1 cellular context compared by ENCODE assay signal in genomic region chr1:11650331-11650991, GRCh38.
A peak's percentile ranks its signal among the peaks of the same experiment; 100 is the strongest.
TF ChIP-seq lines count a peak whose summit lies in the region.

No MANE protein-coding gene starts in this region.

TF ChIP-seq in WTC11, 78 proteins besides CTCF, POLR2A, EP300 and RAD21 (continued from another document):
- TF ChIP-seq CREB1 (CRISPR knock-in tag; IDR thresholded peaks at IDR 0.05) (no peak), JUN (CRISPR knock-in tag; IDR thresholded peaks at IDR 0.05) (no peak), HMGA2 (CRISPR knock-in tag; IDR thresholded peaks at IDR 0.05) (no peak), ZNF425 (CRISPR knock-in tag; conservative IDR thresholded peaks at IDR 0.05) (no peak), FOXP4 (CRISPR knock-in tag; IDR thresholded peaks at IDR 0.05) (peak; percentile 60; the same call in 1 of the 2 replicates), CBFB (CRISPR knock-in tag; IDR thresholded peaks at IDR 0.05; ENCODE audit: low read depth) (no peak), ETV6 (CRISPR knock-in tag; IDR thresholded peaks at IDR 0.05) (peak; percentile 84; the same call in 1 of the 2 replicates), SP1 (CRISPR knock-in tag; conservative IDR thresholded peaks at IDR 0.05) (0 out of 2 replicates have a peak, but pooled peaks have one; percentile 55), ZNF671 (CRISPR knock-in tag; IDR thresholded peaks at IDR 0.05) (no peak), NR2C2 (CRISPR knock-in tag; IDR thresholded peaks at IDR 0.05) (no peak), TCF7 (CRISPR knock-in tag; IDR thresholded peaks at IDR 0.05; ENCODE audit: low read depth) (no peak), AFF4 (CRISPR knock-in tag; IDR thresholded peaks at IDR 0.05; ENCODE audit: borderline replicate concordance) (no peak), FOXP1 (CRISPR knock-in tag; IDR thresholded peaks at IDR 0.05; ENCODE audit: borderline replicate concordance) (peak; percentile 83; the same call in 1 of the 2 replicates), ZNF423 (CRISPR knock-in tag; IDR thresholded peaks at IDR 0.05) (peak; percentile 81), E2F1 (CRISPR knock-in tag; IDR thresholded peaks at IDR 0.05) (no peak; the same call in 1 of the 2 replicates), CREM (CRISPR knock-in tag; IDR thresholded peaks at IDR 0.05) (no peak), MLX (CRISPR knock-in tag; IDR thresholded peaks at IDR 0.05) (no peak), HMGXB4 (CRISPR knock-in tag; IDR thresholded peaks at IDR 0.05) (peak; percentile 78), ZMAT4 (CRISPR knock-in tag; IDR thresholded peaks at IDR 0.05) (no peak), MAX (CRISPR knock-in tag; IDR thresholded peaks at IDR 0.05) (peak; percentile 53; the same call in 1 of the 2 replicates), ZNF263 (CRISPR knock-in tag; IDR thresholded peaks at IDR 0.05; ENCODE audit: low read depth) (peak; percentile 95)
